Comparison of ENCODE assay signal across 2 cellular contexts in genomic region chr22:36680038-36680437, GRCh38.
TF ChIP-seq lines count a peak whose summit lies in the region.

No MANE protein-coding gene starts in this region.

TF ChIP-seq in GM12891, 5 proteins besides CTCF, POLR2A, EP300 and RAD21 (continued from another document):
- TF ChIP-seq PAX5 (IDR thresholded peaks at IDR 0.05; ENCODE audit: insufficient read depth, low read length, severe bottlenecking) (no peak), POLR2AphosphoS5 (IDR thresholded peaks at IDR 0.05; ENCODE audit: low read depth, low read length) (no peak), SPI1 (IDR thresholded peaks at IDR 0.05; ENCODE audit: low read depth, low read length) (no peak), POU2F2 (IDR thresholded peaks at IDR 0.05; ENCODE audit: low read depth, low read length) (no peak)

TF ChIP-seq in H1, 55 proteins besides CTCF, POLR2A, EP300 and RAD21:
- TF ChIP-seq TEAD4 (IDR thresholded peaks at IDR 0.05; ENCODE audit: low read depth, low read length), result no peak
- TF ChIP-seq ATF2 (IDR thresholded peaks at IDR 0.05; ENCODE audit: low read length), result no peak
- TF ChIP-seq KDM5A (IDR thresholded peaks at IDR 0.05; ENCODE audit: low read length), result no peak
- no peak for TF ChIP-seq TAF1 (IDR thresholded peaks at IDR 0.05; ENCODE audit: low read depth, low read length)
- no peak for TF ChIP-seq CHD2 (IDR thresholded peaks at IDR 0.05; ENCODE audit: low read length)
- TF ChIP-seq CEBPB (IDR thresholded peaks at IDR 0.05; ENCODE audit: low read depth, low read length), result no peak
- TF ChIP-seq MAX (IDR thresholded peaks at IDR 0.05), result no peak
- no peak for TF ChIP-seq KDM1A (IDR thresholded peaks at IDR 0.05; ENCODE audit: borderline replicate concordance, low read length)
TF ChIP-seq in H1: peak in this region for 0.
